Comparison of ENCODE assay signal across 8 cellular contexts in genomic region chr5:90783460-90784333, GRCh38.
DNase-seq lines count a peak whose midpoint lies in the region; ATAC-seq and TF ChIP-seq lines count a peak whose summit lies in the region.

No MANE protein-coding gene starts in this region.

- peak; percentile 76 to 87 for TF ChIP-seq CTCF in left lung (IDR thresholded peaks at IDR 0.05)

- H3K27me3 Mint-ChIP-seq in central memory CD8-positive, alpha-beta T cell: peaks cover 11% of the 10 kb centered on the region

- no peak overlapping the region for H3K4me3 ChIP-seq in left lung

- intact Hi-C loops in left lung (cut with DNase I): loop anchor here in 1 of 2 donors (5.0 kb wide), 1 partner anchor 346 kb away; no protein-coding TSS in a partner anchor

- H3K9me3 ChIP-seq in left lung: no peaks in the 10 kb centered on the region

- no peak overlapping the region for H3K27ac Mint-ChIP-seq in central memory CD8-positive, alpha-beta T cell (ENCODE audit: low read depth)

- ATAC-seq in GM18867 (IDR thresholded peaks at IDR 0.05; ENCODE audit: unreplicated experiment): peak; percentile 94
- ATAC-seq in HG03095 (IDR thresholded peaks at IDR 0.05; ENCODE audit: unreplicated experiment): peak; percentile 88
- no peak for ATAC-seq in central memory CD8-positive, alpha-beta T cell (replicated peaks; ENCODE audit: extremely low read depth, poor library complexity, severe bottlenecking)
- peak; percentile 98 for ATAC-seq in left lung

- no peaks in the 10 kb centered on the region for H3K27me3 ChIP-seq in left lung

- DNase-seq in AG08396 (ENCODE audit: low spot score) (peak; percentile 47), NCI-H2227 treated with DMSO at 0.1 percent for 48 hours (lab: John Stamatoyannopoulos, UW) (peak; percentile 34), left lung (peak in 1 of 2 donors; percentile 51)
- peak; percentile 35 for DNase-seq in activated CD4-positive, CD25-positive, alpha-beta regulatory T cell treated with anti-CD3 and anti-CD28 coated beads, Interleukin-2, amount 50 U/mL, for 16 hours (ENCODE audit: low read depth, low spot score)
- peak; percentile 42 to 61 for DNase-seq in central memory CD8-positive, alpha-beta T cell (ENCODE audit: low spot score in 2 of 2)
- DNase-seq in stimulated activated CD4-positive, alpha-beta T cell treated with anti-CD3 and anti-CD28 coated beads, TNF-alpha, amount 100 ng/mL, for 1 hour (ENCODE audit: low read depth in 3 of 3, low spot score in 1 of 3): peak; percentile 5 to 38 (median 16)

- no peaks in the 10 kb centered on the region for H3K4me1 ChIP-seq in left lung

- H3K36me3 ChIP-seq in left lung: no peaks in the 10 kb centered on the region

- no peaks in the 10 kb centered on the region for H3K36me3 Mint-ChIP-seq in central memory CD8-positive, alpha-beta T cell (ENCODE audit: insufficient read depth)

- H3K4me3 Mint-ChIP-seq in central memory CD8-positive, alpha-beta T cell: no peak overlapping the region

- H3K4me1 Mint-ChIP-seq in central memory CD8-positive, alpha-beta T cell: no peaks in the 10 kb centered on the region

- no peak overlapping the region for H3K27ac ChIP-seq in left lung

- no peaks in the 10 kb centered on the region for H3K9me3 Mint-ChIP-seq in central memory CD8-positive, alpha-beta T cell
